ENCODE assay signal across 1 cellular context in the genomic region with DNA sequence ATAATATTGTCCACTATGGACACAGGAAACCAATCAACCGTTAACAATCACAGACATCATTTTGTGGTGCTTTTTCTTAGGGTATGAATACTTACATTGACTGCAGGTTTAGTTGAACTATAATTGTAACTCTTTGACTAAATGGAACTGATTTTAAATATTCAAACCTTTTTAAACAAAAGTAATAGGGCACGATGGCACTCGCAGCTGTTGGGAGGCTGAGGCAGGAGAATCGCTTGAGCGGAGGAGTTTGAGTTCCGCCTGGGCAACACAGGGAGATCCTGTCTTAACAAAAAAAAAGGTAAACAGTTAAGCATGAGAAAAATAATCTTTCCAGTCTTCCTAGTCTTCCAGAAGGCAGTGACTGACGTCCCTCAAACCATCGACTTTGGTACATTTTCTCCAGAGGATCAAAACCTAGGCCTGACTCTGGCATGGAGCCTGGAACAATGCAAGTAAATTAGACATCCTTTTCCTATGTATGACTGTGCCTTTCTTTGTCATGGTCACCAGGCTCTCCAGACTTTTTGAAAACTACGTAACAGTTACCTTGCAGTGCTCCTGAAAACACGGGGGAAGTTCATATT.
TF ChIP-seq lines count a peak whose summit lies in the region.

No MANE protein-coding gene starts in this region.

TF ChIP-seq in GM23338, 12 proteins besides CTCF, POLR2A, EP300 and RAD21 (continued from another document):
- TF ChIP-seq, protein P1, sequence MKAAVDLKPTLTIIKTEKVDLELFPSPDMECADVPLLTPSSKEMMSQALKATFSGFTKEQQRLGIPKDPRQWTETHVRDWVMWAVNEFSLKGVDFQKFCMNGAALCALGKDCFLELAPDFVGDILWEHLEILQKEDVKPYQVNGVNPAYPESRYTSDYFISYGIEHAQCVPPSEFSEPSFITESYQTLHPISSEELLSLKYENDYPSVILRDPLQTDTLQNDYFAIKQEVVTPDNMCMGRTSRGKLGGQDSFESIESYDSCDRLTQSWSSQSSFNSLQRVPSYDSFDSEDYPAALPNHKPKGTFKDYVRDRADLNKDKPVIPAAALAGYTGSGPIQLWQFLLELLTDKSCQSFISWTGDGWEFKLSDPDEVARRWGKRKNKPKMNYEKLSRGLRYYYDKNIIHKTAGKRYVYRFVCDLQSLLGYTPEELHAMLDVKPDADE (IDR thresholded peaks at IDR 0.05), result no peak
- TF ChIP-seq NANOG (IDR thresholded peaks at IDR 0.05; ENCODE audit: borderline replicate concordance) (no peak), ZNF114 (CRISPR knock-in tag; IDR thresholded peaks at IDR 0.05) (no peak), EZH2 (IDR thresholded peaks at IDR 0.05; ENCODE audit: low read depth, unreplicated experiment) (no peak)
- TF ChIP-seq, protein P2, sequence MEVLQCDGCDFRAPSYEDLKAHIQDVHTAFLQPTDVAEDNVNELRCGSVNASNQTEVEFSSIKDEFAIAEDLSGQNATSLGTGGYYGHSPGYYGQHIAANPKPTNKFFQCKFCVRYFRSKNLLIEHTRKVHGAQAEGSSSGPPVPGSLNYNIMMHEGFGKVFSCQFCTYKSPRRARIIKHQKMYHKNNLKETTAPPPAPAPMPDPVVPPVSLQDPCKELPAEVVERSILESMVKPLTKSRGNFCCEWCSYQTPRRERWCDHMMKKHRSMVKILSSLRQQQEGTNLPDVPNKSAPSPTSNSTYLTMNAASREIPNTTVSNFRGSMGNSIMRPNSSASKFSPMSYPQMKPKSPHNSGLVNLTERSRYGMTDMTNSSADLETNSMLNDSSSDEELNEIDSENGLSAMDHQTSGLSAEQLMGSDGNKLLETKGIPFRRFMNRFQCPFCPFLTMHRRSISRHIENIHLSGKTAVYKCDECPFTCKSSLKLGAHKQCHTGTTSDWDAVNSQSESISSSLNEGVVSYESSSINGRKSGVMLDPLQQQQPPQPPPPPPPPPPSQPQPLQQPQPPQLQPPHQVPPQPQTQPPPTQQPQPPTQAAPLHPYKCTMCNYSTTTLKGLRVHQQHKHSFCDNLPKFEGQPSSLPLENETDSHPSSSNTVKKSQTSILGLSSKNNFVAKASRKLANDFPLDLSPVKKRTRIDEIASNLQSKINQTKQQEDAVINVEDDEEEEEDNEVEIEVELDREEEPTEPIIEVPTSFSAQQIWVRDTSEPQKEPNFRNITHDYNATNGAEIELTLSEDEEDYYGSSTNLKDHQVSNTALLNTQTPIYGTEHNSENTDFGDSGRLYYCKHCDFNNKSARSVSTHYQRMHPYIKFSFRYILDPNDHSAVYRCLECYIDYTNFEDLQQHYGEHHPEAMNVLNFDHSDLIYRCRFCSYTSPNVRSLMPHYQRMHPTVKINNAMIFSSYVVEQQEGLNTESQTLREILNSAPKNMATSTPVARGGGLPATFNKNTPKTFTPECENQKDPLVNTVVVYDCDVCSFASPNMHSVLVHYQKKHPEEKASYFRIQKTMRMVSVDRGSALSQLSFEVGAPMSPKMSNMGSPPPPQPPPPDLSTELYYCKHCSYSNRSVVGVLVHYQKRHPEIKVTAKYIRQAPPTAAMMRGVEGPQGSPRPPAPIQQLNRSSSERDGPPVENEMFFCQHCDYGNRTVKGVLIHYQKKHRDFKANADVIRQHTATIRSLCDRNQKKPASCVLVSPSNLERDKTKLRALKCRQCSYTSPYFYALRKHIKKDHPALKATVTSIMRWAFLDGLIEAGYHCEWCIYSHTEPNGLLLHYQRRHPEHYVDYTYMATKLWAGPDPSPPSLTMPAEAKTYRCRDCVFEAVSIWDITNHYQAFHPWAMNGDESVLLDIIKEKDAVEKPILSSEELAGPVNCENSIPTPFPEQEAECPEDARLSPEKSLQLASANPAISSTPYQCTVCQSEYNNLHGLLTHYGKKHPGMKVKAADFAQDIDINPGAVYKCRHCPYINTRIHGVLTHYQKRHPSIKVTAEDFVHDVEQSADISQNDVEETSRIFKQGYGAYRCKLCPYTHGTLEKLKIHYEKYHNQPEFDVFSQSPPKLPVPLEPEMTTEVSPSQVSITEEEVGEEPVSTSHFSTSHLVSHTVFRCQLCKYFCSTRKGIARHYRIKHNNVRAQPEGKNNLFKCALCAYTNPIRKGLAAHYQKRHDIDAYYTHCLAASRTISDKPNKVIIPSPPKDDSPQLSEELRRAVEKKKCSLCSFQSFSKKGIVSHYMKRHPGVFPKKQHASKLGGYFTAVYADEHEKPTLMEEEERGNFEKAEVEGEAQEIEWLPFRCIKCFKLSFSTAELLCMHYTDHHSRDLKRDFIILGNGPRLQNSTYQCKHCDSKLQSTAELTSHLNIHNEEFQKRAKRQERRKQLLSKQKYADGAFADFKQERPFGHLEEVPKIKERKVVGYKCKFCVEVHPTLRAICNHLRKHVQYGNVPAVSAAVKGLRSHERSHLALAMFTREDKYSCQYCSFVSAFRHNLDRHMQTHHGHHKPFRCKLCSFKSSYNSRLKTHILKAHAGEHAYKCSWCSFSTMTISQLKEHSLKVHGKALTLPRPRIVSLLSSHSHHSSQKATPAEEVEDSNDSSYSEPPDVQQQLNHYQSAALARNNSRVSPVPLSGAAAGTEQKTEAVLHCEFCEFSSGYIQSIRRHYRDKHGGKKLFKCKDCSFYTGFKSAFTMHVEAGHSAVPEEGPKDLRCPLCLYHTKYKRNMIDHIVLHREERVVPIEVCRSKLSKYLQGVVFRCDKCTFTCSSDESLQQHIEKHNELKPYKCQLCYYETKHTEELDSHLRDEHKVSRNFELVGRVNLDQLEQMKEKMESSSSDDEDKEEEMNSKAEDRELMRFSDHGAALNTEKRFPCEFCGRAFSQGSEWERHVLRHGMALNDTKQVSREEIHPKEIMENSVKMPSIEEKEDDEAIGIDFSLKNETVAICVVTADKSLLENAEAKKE (CRISPR knock-in tag; IDR thresholded peaks at IDR 0.05), result no peak
TF ChIP-seq in GM23338: peak in this region for 0.
